In the genomic region with DNA sequence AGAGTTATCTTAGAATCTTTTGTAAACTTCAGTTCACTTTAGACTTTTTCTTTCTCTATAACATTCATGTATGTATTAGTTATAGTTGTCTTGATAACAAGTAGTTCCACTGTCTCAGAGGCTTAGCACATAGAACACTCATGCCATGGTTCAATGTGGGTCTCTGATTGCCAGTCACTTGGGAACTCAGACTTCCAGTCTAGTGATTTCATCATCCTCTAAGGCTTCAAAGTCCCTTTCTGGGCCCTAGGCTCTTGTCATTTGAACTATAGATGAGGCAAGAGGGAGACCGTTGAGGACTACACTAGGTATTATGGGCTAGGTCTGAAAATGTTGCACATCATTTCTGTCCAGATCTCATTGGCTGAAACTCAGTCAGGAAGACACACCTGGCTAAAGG, we compare ENCODE assay signal across 2 cellular contexts.
TF ChIP-seq lines count a peak whose summit lies in the region.

No MANE protein-coding gene starts in this region.

TF ChIP-seq in IMR-90, 13 proteins besides CTCF, POLR2A, EP300 and RAD21:
- TF ChIP-seq FOS (IDR thresholded peaks at IDR 0.05; ENCODE audit: low read depth, low read length), result no peak
- TF ChIP-seq RFX5 (IDR thresholded peaks at IDR 0.05; ENCODE audit: low read depth, low read length), result no peak
- TF ChIP-seq CHD1 (IDR thresholded peaks at IDR 0.05; ENCODE audit: low read depth, low read length), result no peak
- TF ChIP-seq BHLHE40 (IDR thresholded peaks at IDR 0.05; ENCODE audit: low read depth, low read length), result no peak
- no peak for TF ChIP-seq MAFK (IDR thresholded peaks at IDR 0.05; ENCODE audit: low read depth, low read length)
- TF ChIP-seq RCOR1 (IDR thresholded peaks at IDR 0.05; ENCODE audit: insufficient replicate concordance, low read length), result no peak
- TF ChIP-seq, protein P1, sequence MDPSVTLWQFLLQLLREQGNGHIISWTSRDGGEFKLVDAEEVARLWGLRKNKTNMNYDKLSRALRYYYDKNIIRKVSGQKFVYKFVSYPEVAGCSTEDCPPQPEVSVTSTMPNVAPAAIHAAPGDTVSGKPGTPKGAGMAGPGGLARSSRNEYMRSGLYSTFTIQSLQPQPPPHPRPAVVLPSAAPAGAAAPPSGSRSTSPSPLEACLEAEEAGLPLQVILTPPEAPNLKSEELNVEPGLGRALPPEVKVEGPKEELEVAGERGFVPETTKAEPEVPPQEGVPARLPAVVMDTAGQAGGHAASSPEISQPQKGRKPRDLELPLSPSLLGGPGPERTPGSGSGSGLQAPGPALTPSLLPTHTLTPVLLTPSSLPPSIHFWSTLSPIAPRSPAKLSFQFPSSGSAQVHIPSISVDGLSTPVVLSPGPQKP (IDR thresholded peaks at IDR 0.05; ENCODE audit: borderline replicate concordance, low read depth, low read length), result no peak
- TF ChIP-seq MXI1 (IDR thresholded peaks at IDR 0.05; ENCODE audit: borderline replicate concordance, low read depth, low read length), result no peak
- TF ChIP-seq NFE2L2 (IDR thresholded peaks at IDR 0.05; ENCODE audit: low read depth, low read length), result no peak
- no peak for TF ChIP-seq SMC3 (IDR thresholded peaks at IDR 0.05; ENCODE audit: low read depth, low read length)
- no peak for TF ChIP-seq CEBPB (IDR thresholded peaks at IDR 0.05; ENCODE audit: low read depth, low read length)

TF ChIP-seq in HepG2, 621 proteins besides CTCF, POLR2A, EP300 and RAD21 (continues in another document):
- TF ChIP-seq ZNF143 (CRISPR knock-in tag; IDR thresholded peaks at IDR 0.05) (no peak), MATR3 (CRISPR knock-in tag; IDR thresholded peaks at IDR 0.05) (no peak), ZNF841 (CRISPR knock-in tag; IDR thresholded peaks at IDR 0.05; ENCODE audit: borderline replicate concordance) (no peak), ZNF317 (CRISPR knock-in tag; IDR thresholded peaks at IDR 0.05) (no peak), ZSCAN5A (CRISPR knock-in tag; IDR thresholded peaks at IDR 0.05; ENCODE audit: borderline replicate concordance) (no peak), CBX1 (IDR thresholded peaks at IDR 0.05; ENCODE audit: low read depth) (no peak), ZNF414 (CRISPR knock-in tag; IDR thresholded peaks at IDR 0.05) (no peak), ZFAT (CRISPR knock-in tag; conservative IDR thresholded peaks at IDR 0.05) (no peak), BRCA1 (CRISPR knock-in tag; IDR thresholded peaks at IDR 0.05) (no peak), ZNF382 (CRISPR knock-in tag; IDR thresholded peaks at IDR 0.05; ENCODE audit: borderline replicate concordance) (no peak), ZBTB20 (CRISPR knock-in tag; IDR thresholded peaks at IDR 0.05; ENCODE audit: borderline replicate concordance, low read depth) (no peak), USF2 (IDR thresholded peaks at IDR 0.05; ENCODE audit: low read depth, low read length) (no peak), USF2 (CRISPR knock-in tag; IDR thresholded peaks at IDR 0.05; ENCODE audit: borderline replicate concordance) (no peak), SUZ12 (IDR thresholded peaks at IDR 0.05; ENCODE audit: low read depth, low read length) (no peak), ZNF766 (CRISPR knock-in tag; IDR thresholded peaks at IDR 0.05; ENCODE audit: borderline replicate concordance) (no peak), GABPB1 (CRISPR knock-in tag; IDR thresholded peaks at IDR 0.05) (no peak), SKI (IDR thresholded peaks at IDR 0.05; ENCODE audit: partially characterized antibody) (peak; percentile 22), ERF (CRISPR knock-in tag; IDR thresholded peaks at IDR 0.05) (no peak), SOX13 (IDR thresholded peaks at IDR 0.05) (no peak), SOX13 (CRISPR knock-in tag; conservative IDR thresholded peaks at IDR 0.05 in 1 of 2, IDR thresholded peaks at IDR 0.05 in 1 of 2) (peak in 1 of 2 experiments; percentile 34; a peak in 1 of 4 replicates), ZNF20 (CRISPR knock-in tag; IDR thresholded peaks at IDR 0.05) (no peak), CENPBD1 (CRISPR knock-in tag; IDR thresholded peaks at IDR 0.05; ENCODE audit: borderline replicate concordance, low read depth) (no peak), CBX5 (CRISPR knock-in tag; IDR thresholded peaks at IDR 0.05; ENCODE audit: borderline replicate concordance) (peak; percentile 37; the same call in 1 of the 2 replicates), NFYB (CRISPR knock-in tag; IDR thresholded peaks at IDR 0.05) (no peak), CEBPG (CRISPR knock-in tag; IDR thresholded peaks at IDR 0.05) (peak; percentile 94), ZNF614 (CRISPR knock-in tag; IDR thresholded peaks at IDR 0.05; ENCODE audit: borderline replicate concordance) (peak; percentile 55; the same call in 1 of the 2 replicates), SALL1 (CRISPR knock-in tag; IDR thresholded peaks at IDR 0.05) (peak; percentile 49; the same call in 1 of the 2 replicates), POLR2AphosphoS5 (IDR thresholded peaks at IDR 0.05; ENCODE audit: low read depth, low read length) (no peak), CCAR2 (optimal IDR thresholded peaks at IDR 0.05; ENCODE audit: low read depth, low read length) (no peak), SMARCC2 (IDR thresholded peaks at IDR 0.05) (no peak), SPEN (CRISPR knock-in tag; IDR thresholded peaks at IDR 0.05; ENCODE audit: low read depth) (no peak), ZNF224 (CRISPR knock-in tag; IDR thresholded peaks at IDR 0.05) (no peak), RFX1 (IDR thresholded peaks at IDR 0.05) (no peak), JUND (CRISPR knock-in tag; IDR thresholded peaks at IDR 0.05) (no peak), SOX5 (CRISPR knock-in tag; IDR thresholded peaks at IDR 0.05; ENCODE audit: borderline replicate concordance) (peak; percentile 50; the same call in 1 of the 2 replicates), MEIS2 (CRISPR knock-in tag; IDR thresholded peaks at IDR 0.05) (no peak)
- TF ChIP-seq, protein P2, sequence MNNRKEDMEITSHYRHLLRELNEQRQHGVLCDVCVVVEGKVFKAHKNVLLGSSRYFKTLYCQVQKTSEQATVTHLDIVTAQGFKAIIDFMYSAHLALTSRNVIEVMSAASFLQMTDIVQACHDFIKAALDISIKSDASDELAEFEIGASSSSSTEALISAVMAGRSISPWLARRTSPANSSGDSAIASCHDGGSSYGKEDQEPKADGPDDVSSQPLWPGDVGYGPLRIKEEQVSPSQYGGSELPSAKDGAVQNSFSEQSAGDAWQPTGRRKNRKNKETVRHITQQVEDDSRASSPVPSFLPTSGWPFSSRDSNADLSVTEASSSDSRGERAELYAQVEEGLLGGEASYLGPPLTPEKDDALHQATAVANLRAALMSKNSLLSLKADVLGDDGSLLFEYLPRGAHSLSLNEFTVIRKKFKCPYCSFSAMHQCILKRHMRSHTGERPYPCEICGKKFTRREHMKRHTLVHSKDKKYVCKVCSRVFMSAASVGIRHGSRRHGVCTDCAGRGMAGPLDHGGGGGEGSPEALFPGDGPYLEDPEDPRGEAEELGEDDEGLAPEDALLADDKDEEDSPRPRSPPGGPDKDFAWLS (CRISPR knock-in tag; IDR thresholded peaks at IDR 0.05; ENCODE audit: borderline replicate concordance), result no peak
- TF ChIP-seq, protein P3, sequence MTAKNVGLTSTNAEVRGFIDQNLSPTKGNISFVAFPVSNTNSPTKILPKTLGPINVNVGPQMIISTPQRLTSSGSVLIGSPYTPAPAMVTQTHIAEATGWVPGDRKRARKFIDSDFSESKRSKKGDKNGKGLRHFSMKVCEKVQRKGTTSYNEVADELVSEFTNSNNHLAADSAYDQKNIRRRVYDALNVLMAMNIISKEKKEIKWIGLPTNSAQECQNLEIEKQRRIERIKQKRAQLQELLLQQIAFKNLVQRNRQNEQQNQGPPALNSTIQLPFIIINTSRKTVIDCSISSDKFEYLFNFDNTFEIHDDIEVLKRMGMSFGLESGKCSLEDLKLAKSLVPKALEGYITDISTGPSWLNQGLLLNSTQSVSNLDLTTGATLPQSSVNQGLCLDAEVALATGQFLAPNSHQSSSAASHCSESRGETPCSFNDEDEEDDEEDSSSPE (CRISPR knock-in tag; IDR thresholded peaks at IDR 0.05), result no peak
- TF ChIP-seq, protein P4, sequence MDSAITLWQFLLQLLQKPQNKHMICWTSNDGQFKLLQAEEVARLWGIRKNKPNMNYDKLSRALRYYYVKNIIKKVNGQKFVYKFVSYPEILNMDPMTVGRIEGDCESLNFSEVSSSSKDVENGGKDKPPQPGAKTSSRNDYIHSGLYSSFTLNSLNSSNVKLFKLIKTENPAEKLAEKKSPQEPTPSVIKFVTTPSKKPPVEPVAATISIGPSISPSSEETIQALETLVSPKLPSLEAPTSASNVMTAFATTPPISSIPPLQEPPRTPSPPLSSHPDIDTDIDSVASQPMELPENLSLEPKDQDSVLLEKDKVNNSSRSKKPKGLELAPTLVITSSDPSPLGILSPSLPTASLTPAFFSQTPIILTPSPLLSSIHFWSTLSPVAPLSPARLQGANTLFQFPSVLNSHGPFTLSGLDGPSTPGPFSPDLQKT (CRISPR knock-in tag; IDR thresholded peaks at IDR 0.05; ENCODE audit: borderline replicate concordance), result no peak
- TF ChIP-seq, protein P5, sequence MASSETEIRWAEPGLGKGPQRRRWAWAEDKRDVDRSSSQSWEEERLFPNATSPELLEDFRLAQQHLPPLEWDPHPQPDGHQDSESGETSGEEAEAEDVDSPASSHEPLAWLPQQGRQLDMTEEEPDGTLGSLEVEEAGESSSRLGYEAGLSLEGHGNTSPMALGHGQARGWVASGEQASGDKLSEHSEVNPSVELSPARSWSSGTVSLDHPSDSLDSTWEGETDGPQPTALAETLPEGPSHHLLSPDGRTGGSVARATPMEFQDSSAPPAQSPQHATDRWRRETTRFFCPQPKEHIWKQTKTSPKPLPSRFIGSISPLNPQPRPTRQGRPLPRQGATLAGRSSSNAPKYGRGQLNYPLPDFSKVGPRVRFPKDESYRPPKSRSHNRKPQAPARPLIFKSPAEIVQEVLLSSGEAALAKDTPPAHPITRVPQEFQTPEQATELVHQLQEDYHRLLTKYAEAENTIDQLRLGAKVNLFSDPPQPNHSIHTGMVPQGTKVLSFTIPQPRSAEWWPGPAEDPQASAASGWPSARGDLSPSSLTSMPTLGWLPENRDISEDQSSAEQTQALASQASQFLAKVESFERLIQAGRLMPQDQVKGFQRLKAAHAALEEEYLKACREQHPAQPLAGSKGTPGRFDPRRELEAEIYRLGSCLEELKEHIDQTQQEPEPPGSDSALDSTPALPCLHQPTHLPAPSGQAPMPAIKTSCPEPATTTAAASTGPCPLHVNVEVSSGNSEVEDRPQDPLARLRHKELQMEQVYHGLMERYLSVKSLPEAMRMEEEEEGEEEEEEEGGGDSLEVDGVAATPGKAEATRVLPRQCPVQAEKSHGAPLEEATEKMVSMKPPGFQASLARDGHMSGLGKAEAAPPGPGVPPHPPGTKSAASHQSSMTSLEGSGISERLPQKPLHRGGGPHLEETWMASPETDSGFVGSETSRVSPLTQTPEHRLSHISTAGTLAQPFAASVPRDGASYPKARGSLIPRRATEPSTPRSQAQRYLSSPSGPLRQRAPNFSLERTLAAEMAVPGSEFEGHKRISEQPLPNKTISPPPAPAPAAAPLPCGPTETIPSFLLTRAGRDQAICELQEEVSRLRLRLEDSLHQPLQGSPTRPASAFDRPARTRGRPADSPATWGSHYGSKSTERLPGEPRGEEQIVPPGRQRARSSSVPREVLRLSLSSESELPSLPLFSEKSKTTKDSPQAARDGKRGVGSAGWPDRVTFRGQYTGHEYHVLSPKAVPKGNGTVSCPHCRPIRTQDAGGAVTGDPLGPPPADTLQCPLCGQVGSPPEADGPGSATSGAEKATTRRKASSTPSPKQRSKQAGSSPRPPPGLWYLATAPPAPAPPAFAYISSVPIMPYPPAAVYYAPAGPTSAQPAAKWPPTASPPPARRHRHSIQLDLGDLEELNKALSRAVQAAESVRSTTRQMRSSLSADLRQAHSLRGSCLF (CRISPR knock-in tag; IDR thresholded peaks at IDR 0.05; ENCODE audit: borderline replicate concordance), result no peak
